Comparison of ENCODE assay signal across 10 cellular contexts in genomic region chr6:7919871-7920270, GRCh38. TPM values are rescaled to one million over a fixed set of nuclear protein-coding genes. Genes with fewer than 3 reads are reported as not detected.
DNase-seq lines count a peak whose midpoint lies in the region; ATAC-seq and TF ChIP-seq lines count a peak whose summit lies in the region.
"Had no signal": no experiment of that assay in that cellular context is flagged by ENCODE, and none has a peak within 500 bp of the region (broad histone marks: within the 10 kb centered on the region; RNA-seq: fewer than 3 reads in every experiment).

No MANE protein-coding gene starts in this region.

- BruUV-seq in PC-3 (replicated peaks; lab: Mats Ljungman, UMichigan) = no TSS peak

- peaks cover 9% of the 10 kb centered on the region for H3K27me3 Mint-ChIP-seq in activated CD4-positive, alpha-beta T cell treated with anti-CD3 and anti-CD28 coated beads, Interleukin-2, amount 10 ng/mL, durations not matched to agents 7 days and 5 days
- H3K27me3 Mint-ChIP-seq: stimulated activated memory B cell treated with anti-CD40 and anti-IgM and Interleukin-4, amounts not matched to agents 10 μg/mL and 1 μg/mL and 100 μg/mL, for 72 hours had no signal

- no peak overlapping the region for H3K27ac Mint-ChIP-seq in activated CD4-positive, alpha-beta T cell treated with anti-CD3 and anti-CD28 coated beads, Interleukin-2, amount 10 ng/mL, durations not matched to agents 7 days and 5 days
- H3K27ac Mint-ChIP-seq: stimulated activated memory B cell treated with anti-CD40 and anti-IgM and Interleukin-4, amounts not matched to agents 10 μg/mL and 1 μg/mL and 100 μg/mL, for 72 hours had no signal

- peak; percentile 23 to 35 for DNase-seq in activated CD4-positive, alpha-beta T cell treated with anti-CD3 and anti-CD28 coated beads for 24 hours (ENCODE audit: low read depth in 2 of 2)
- DNase-seq in activated CD4-positive, alpha-beta T cell treated with anti-CD3 and anti-CD28 coated beads, Interleukin-2, amount 10 ng/mL, durations not matched to agents 7 days and 5 days = no peak
- peak; percentile 89 for DNase-seq in PC-3
- peak in 2 of 3 donors; percentile 37 to 38 for DNase-seq in stimulated activated CD4-positive, alpha-beta T cell treated with anti-CD3 and anti-CD28 coated beads, Interleukin-12 subunit alpha, Interleukin-12 subunit beta, amount 100 ng/mL, for 48 hours (ENCODE audit: low read depth in 2 of 3, low spot score in 1 of 3)
- DNase-seq in activated CD8-positive, alpha-beta memory T cell treated with anti-CD3 and anti-CD28 coated beads, Interleukin-2, amount 50 U/mL, for 4 hours = no peak
- no peak for DNase-seq in NCI-H748 treated with DMSO at 0.1 percent for 48 hours (lab: John Stamatoyannopoulos, UW)

- H3K27ac ChIP-seq in PC-3 (ENCODE audit: low read length) = peak overlapping the region; percentile 40

- H3K4me1 Mint-ChIP-seq in activated CD4-positive, alpha-beta T cell treated with anti-CD3 and anti-CD28 coated beads, Interleukin-2, amount 10 ng/mL, durations not matched to agents 7 days and 5 days = no peaks in the 10 kb centered on the region

- peaks cover 7% of the 10 kb centered on the region for H3K9me3 Mint-ChIP-seq in activated CD4-positive, alpha-beta T cell treated with anti-CD3 and anti-CD28 coated beads, Interleukin-2, amount 10 ng/mL, durations not matched to agents 7 days and 5 days
- H3K9me3 Mint-ChIP-seq: stimulated activated memory B cell treated with anti-CD40 and anti-IgM and Interleukin-4, amounts not matched to agents 10 μg/mL and 1 μg/mL and 100 μg/mL, for 72 hours had no signal

- H3K79me2 ChIP-seq in PC-3 (ENCODE audit: low read length) = no peaks in the 10 kb centered on the region

- H3K9me2 ChIP-seq in PC-3 (replicated peaks; ENCODE audit: low read length) = no peaks in the 10 kb centered on the region

- H3K4me3 ChIP-seq in PC-3 (ENCODE audit: low read length) = no peak overlapping the region

- no peaks in the 10 kb centered on the region for H3F3A ChIP-seq in PC-3 (ENCODE audit: low read length, unreplicated experiment)

- peaks cover 20% of the 10 kb centered on the region for H3K4me1 ChIP-seq in PC-3 (ENCODE audit: insufficient read depth, low read length)

- intact Hi-C loops in PC-3 (cut with micrococcal nuclease) = no loop called here

- H3K27me3 ChIP-seq in PC-3 (ENCODE audit: low read length) = no peaks in the 10 kb centered on the region

- H3K4me2 ChIP-seq in PC-3 (ENCODE audit: low read length) = peak overlapping the region; percentile 64

- H3K9me3 ChIP-seq in PC-3 (ENCODE audit: low read length) = no peaks in the 10 kb centered on the region

- CTCF ChIA-PET in activated CD4-positive, alpha-beta T cell treated with anti-CD3 and anti-CD28 coated beads, Interleukin-2, amount 10 ng/mL, durations not matched to agents 7 days and 5 days (lab: Charles Lee) = no interaction called here
- CTCF ChIA-PET in PC-3 (lab: Charles Lee) = interaction anchor here (0.6 kb wide), 1 partner anchor 63 kb away, joined by 3 read pairs; no protein-coding TSS in a partner anchor

- H2AFZ ChIP-seq in PC-3 (ENCODE audit: low read length) = no peak overlapping the region

- no peak for TF ChIP-seq CTCF in PC-3 (conservative IDR thresholded peaks at IDR 0.05; ENCODE audit: low read depth, low read length)

- H3K4me3 Mint-ChIP-seq in activated CD4-positive, alpha-beta T cell treated with anti-CD3 and anti-CD28 coated beads, Interleukin-2, amount 10 ng/mL, durations not matched to agents 7 days and 5 days = no peak overlapping the region
- H3K4me3 Mint-ChIP-seq: stimulated activated memory B cell treated with anti-CD40 and anti-IgM and Interleukin-4, amounts not matched to agents 10 μg/mL and 1 μg/mL and 100 μg/mL, for 72 hours had no signal

- no peaks in the 10 kb centered on the region for H3K36me3 Mint-ChIP-seq in activated CD4-positive, alpha-beta T cell treated with anti-CD3 and anti-CD28 coated beads, Interleukin-2, amount 10 ng/mL, durations not matched to agents 7 days and 5 days (ENCODE audit: low read depth)
- H3K36me3 Mint-ChIP-seq: stimulated activated memory B cell treated with anti-CD40 and anti-IgM and Interleukin-4, amounts not matched to agents 10 μg/mL and 1 μg/mL and 100 μg/mL, for 72 hours had no signal

- H4K20me1 ChIP-seq in PC-3 (ENCODE audit: low read length) = no peaks in the 10 kb centered on the region

- H3K36me3 ChIP-seq in PC-3 (ENCODE audit: low read depth, low read length) = no peaks in the 10 kb centered on the region

- POLR2A ChIA-PET in activated CD4-positive, alpha-beta T cell treated with anti-CD3 and anti-CD28 coated beads, Interleukin-2, amount 10 ng/mL, durations not matched to agents 7 days and 5 days (lab: Charles Lee) = no interaction called here
- POLR2A ChIA-PET in PC-3 (lab: Charles Lee; ENCODE audit: unreplicated experiment) = no interaction called here

- no peak overlapping the region for H3K9ac ChIP-seq in PC-3 (ENCODE audit: low read length)

- ATAC-seq in PC-3 (peak; percentile 50), esophagus mucosa (peak; percentile 94), GM21737 (IDR thresholded peaks at IDR 0.05; ENCODE audit: unreplicated experiment) (no peak)
- ATAC-seq: SK-N-SH treated with all-trans-retinoic acid at 6 μM for 48 hours; stimulated activated memory B cell treated with anti-CD40 and anti-IgM and Interleukin-4, amounts not matched to agents 10 μg/mL and 1 μg/mL and 100 μg/mL, for 72 hours had no signal

RNA-seq across cellular contexts. Expression of gene TXNDC5, which starts 9.3 kb away (rescaled TPM):
- total RNA-seq in activated CD4-positive, alpha-beta T cell treated with anti-CD3 and anti-CD28 coated beads, Interleukin-2, amount 10 ng/mL, durations not matched to agents 7 days and 5 days = 10 to 100 TPM; 32.5 to 33.2 TPM
- total RNA-seq in PC-3 (2014; rRNA removed) (218 and 221 TPM in 2 replicates), esophagus mucosa (73.5 TPM)

Comparison
In these comparisons a context has a peak if more than half of its experiments do, and no peak if none do; other contexts are left out.
1. DNase-seq: peak in activated CD4-positive, alpha-beta T cell treated with anti-CD3 and anti-CD28 coated beads for 24 hours (2 of 2), PC-3 (single experiment) and stimulated activated CD4-positive, alpha-beta T cell treated with anti-CD3 and anti-CD28 coated beads, Interleukin-12 subunit alpha, Interleukin-12 subunit beta, amount 100 ng/mL, for 48 hours (2 of 3); none in activated CD4-positive, alpha-beta T cell treated with anti-CD3 and anti-CD28 coated beads, Interleukin-2, amount 10 ng/mL, durations not matched to agents 7 days and 5 days (single experiment), activated CD8-positive, alpha-beta memory T cell treated with anti-CD3 and anti-CD28 coated beads, Interleukin-2, amount 50 U/mL, for 4 hours (single experiment) and NCI-H748 treated with DMSO at 0.1 percent for 48 hours (single experiment).